Comparison of ENCODE assay signal across 8 cellular contexts in genomic region chr12:124917135-124917840, GRCh38. TPM values are rescaled to one million over a fixed set of nuclear protein-coding genes. Genes with fewer than 3 reads are reported as not detected.
DNase-seq lines count a peak whose midpoint lies in the region; ATAC-seq and FAIRE-seq lines count a peak whose summit lies in the region.

No MANE protein-coding gene starts in this region.

- DNase-seq in GM19239 (ENCODE audit: insufficient read length, low spot score): peak; percentile 53
- DNase-seq in activated CD4-positive, alpha-beta T cell treated with anti-CD3 and anti-CD28 coated beads, Interleukin-2, amount 10 ng/mL, durations not matched to agents 7 days and 5 days: peak; percentile 97
- peak; percentile 89 to 93 (median 93) for DNase-seq in effector memory CD4-positive, alpha-beta T cell
- DNase-seq in mesenteric fat pad (ENCODE audit: low spot score): peak; percentile 97
- peak; percentile 77 to 81 for DNase-seq in stimulated activated CD8-positive, alpha-beta memory T cell treated with anti-CD3 and anti-CD28 coated beads, Interleukin-2, amount 100 ng/mL, for 1 hour (ENCODE audit: low read depth in 2 of 2)
- DNase-seq in nucleus accumbens (lab: John Stamatoyannopoulos, UW): no peak

- CTCF ChIA-PET in activated CD4-positive, alpha-beta T cell treated with anti-CD3 and anti-CD28 coated beads, Interleukin-2, amount 10 ng/mL, durations not matched to agents 7 days and 5 days (lab: Charles Lee): interaction anchor here (0.6 to 5.9 kb wide), 5 partner anchors 11 to 1474 kb away, joined by 3 to 42 read pairs (median 18); no protein-coding TSS in a partner anchor

- H3K27ac ChIP-seq in ACC112 (ENCODE audit: low read depth, low read length): peak overlapping the region; percentile 98
- H3K27ac ChIP-seq in effector memory CD4-positive, alpha-beta T cell (ENCODE audit: insufficient read depth, low read length, poor library complexity, severe bottlenecking): peak overlapping the region; percentile 90

- peak overlapping the region; percentile 92 for H3K4me3 ChIP-seq in ACC112 (ENCODE audit: low read depth, low read length)
- H3K4me3 ChIP-seq in effector memory CD4-positive, alpha-beta T cell (ENCODE audit: insufficient read depth, low read depth, low read length, poor library complexity, severe bottlenecking): peak overlapping the region; percentile 46

- no peaks in the 10 kb centered on the region for H3K9me3 ChIP-seq in effector memory CD4-positive, alpha-beta T cell (ENCODE audit: control insufficient read depth, low read length)

- peak overlapping the region; percentile 99 for H3K4me3 Mint-ChIP-seq in activated CD4-positive, alpha-beta T cell treated with anti-CD3 and anti-CD28 coated beads, Interleukin-2, amount 10 ng/mL, durations not matched to agents 7 days and 5 days

- H3K27me3 Mint-ChIP-seq in activated CD4-positive, alpha-beta T cell treated with anti-CD3 and anti-CD28 coated beads, Interleukin-2, amount 10 ng/mL, durations not matched to agents 7 days and 5 days: no peaks in the 10 kb centered on the region

- no peak overlapping the region for H2AFZ ChIP-seq in ACC112 (ENCODE audit: low read length, unreplicated experiment)

- no peaks in the 10 kb centered on the region for H3K27me3 ChIP-seq in ACC112 (ENCODE audit: insufficient read depth, low read length)
- H3K27me3 ChIP-seq in effector memory CD4-positive, alpha-beta T cell (replicated peaks; ENCODE audit: control insufficient read depth, insufficient read depth, low read length, poor library complexity, severe bottlenecking): no peaks in the 10 kb centered on the region

- peaks cover 35% of the 10 kb centered on the region for H3K4me1 ChIP-seq in ACC112 (ENCODE audit: control insufficient read depth, insufficient read depth, low read length, unreplicated experiment)
- peaks cover 68% of the 10 kb centered on the region for H3K4me1 ChIP-seq in effector memory CD4-positive, alpha-beta T cell (ENCODE audit: control insufficient read depth, insufficient read depth, low read length, poor library complexity, severe bottlenecking)

- peaks cover 27% of the 10 kb centered on the region for H3K79me2 ChIP-seq in ACC112 (ENCODE audit: control insufficient read depth, insufficient read depth, low read length, unreplicated experiment)

- FAIRE-seq in GM19239 (lab: Jason Lieb, UNC): peak; percentile 72

- H3K4me1 Mint-ChIP-seq in activated CD4-positive, alpha-beta T cell treated with anti-CD3 and anti-CD28 coated beads, Interleukin-2, amount 10 ng/mL, durations not matched to agents 7 days and 5 days: peaks cover 85% of the 10 kb centered on the region

- no peaks in the 10 kb centered on the region for H3K9me3 Mint-ChIP-seq in activated CD4-positive, alpha-beta T cell treated with anti-CD3 and anti-CD28 coated beads, Interleukin-2, amount 10 ng/mL, durations not matched to agents 7 days and 5 days

- peaks cover 13% of the 10 kb centered on the region; the same call in 1 of the 2 replicates for H3K36me3 ChIP-seq in ACC112 (ENCODE audit: insufficient read depth, low read length)
- peaks cover 4% of the 10 kb centered on the region for H3K36me3 ChIP-seq in effector memory CD4-positive, alpha-beta T cell (ENCODE audit: control insufficient read depth, insufficient read depth, low read length)

- peak overlapping the region; percentile 100 for H3K27ac Mint-ChIP-seq in activated CD4-positive, alpha-beta T cell treated with anti-CD3 and anti-CD28 coated beads, Interleukin-2, amount 10 ng/mL, durations not matched to agents 7 days and 5 days

- ATAC-seq in HG03460 (IDR thresholded peaks at IDR 0.05; ENCODE audit: unreplicated experiment): peak; percentile 48

- POLR2A ChIA-PET in activated CD4-positive, alpha-beta T cell treated with anti-CD3 and anti-CD28 coated beads, Interleukin-2, amount 10 ng/mL, durations not matched to agents 7 days and 5 days (lab: Charles Lee): interaction anchor here (1.0 to 2.2 kb wide), 2 partner anchors 11 to 22 kb away, joined by 5 to 15 read pairs; no protein-coding TSS in a partner anchor

- H3K36me3 Mint-ChIP-seq in activated CD4-positive, alpha-beta T cell treated with anti-CD3 and anti-CD28 coated beads, Interleukin-2, amount 10 ng/mL, durations not matched to agents 7 days and 5 days (ENCODE audit: low read depth): peaks cover 23% of the 10 kb centered on the region

RNA-seq across cellular contexts. Expression of gene UBC, which starts 2.8 kb away (rescaled TPM):
- 100 to 1,000 TPM; 749 to 755 TPM for total RNA-seq in activated CD4-positive, alpha-beta T cell treated with anti-CD3 and anti-CD28 coated beads, Interleukin-2, amount 10 ng/mL, durations not matched to agents 7 days and 5 days
- 1,241 TPM for total RNA-seq in mesenteric fat pad

RNA-seq across cellular contexts. Expression of gene SCARB1, which starts 53.6 kb away (rescaled TPM):
- total RNA-seq in activated CD4-positive, alpha-beta T cell treated with anti-CD3 and anti-CD28 coated beads, Interleukin-2, amount 10 ng/mL, durations not matched to agents 7 days and 5 days: 1 to 10 TPM; 5.3 to 6.2 TPM
- total RNA-seq in mesenteric fat pad: 135 TPM

Comparison
In these comparisons a context has a peak if more than half of its experiments do, and no peak if none do; other contexts are left out.
1. DNase-seq: peak in GM19239 (single experiment), activated CD4-positive, alpha-beta T cell treated with anti-CD3 and anti-CD28 coated beads, Interleukin-2, amount 10 ng/mL, durations not matched to agents 7 days and 5 days (single experiment), effector memory CD4-positive, alpha-beta T cell (3 of 3), mesenteric fat pad (single experiment) and stimulated activated CD8-positive, alpha-beta memory T cell treated with anti-CD3 and anti-CD28 coated beads, Interleukin-2, amount 100 ng/mL, for 1 hour (2 of 2); none in nucleus accumbens (0 of 56).
2. RNA of gene SCARB1, which starts 53.6 kb away (total RNA-seq): 135 TPM in mesenteric fat pad (single experiment); 5.3 to 6.2 TPM in activated CD4-positive, alpha-beta T cell treated with anti-CD3 and anti-CD28 coated beads, Interleukin-2, amount 10 ng/mL, durations not matched to agents 7 days and 5 days; every median in the first group is over 10 times any median in the second.